ENCODE assay signal across 2 cellular contexts in the genomic region with DNA sequence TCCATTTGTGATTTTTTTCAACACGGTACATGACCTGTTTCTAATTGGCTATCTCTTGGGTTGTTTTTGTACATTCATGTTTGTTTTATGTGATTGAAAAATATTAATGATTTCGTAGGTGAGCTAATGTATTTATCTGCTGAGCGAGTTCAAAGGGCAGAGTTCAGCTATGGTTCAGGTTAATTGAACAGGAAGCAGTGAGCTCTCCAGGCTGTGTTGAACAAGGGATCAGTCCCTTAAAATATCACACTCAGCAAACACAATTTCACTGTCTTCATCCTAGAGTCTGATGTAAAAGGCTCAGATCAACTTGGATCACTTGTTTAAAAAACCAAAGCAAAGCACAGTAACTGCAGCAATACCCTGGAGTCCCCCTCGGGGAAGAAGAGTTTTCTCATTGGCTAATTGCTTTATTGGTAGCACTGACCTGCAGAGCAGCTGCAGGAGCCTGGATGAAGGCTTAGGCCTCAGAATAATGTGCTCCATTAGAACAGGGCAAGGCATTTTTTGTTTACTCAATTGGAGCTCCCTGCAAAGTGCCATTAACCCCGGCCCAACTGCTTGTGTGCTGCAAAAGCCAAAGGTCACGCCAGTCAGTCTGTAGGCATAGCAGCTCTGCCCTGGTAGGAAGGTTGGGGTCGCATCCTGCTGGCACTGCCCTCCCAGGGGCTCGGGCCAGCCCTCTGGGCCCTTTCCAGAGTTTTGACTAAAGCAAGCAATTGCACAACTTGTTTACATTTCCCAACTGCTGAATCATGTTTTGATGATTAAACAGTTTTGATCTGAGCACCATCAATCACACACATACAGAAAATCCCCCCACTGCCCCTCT.
TF ChIP-seq lines count a peak whose summit lies in the region.

No MANE protein-coding gene starts in this region.

TF ChIP-seq in HEK293, 187 proteins besides CTCF, POLR2A, EP300 and RAD21 (continued from another document):
- TF ChIP-seq, protein P1, sequence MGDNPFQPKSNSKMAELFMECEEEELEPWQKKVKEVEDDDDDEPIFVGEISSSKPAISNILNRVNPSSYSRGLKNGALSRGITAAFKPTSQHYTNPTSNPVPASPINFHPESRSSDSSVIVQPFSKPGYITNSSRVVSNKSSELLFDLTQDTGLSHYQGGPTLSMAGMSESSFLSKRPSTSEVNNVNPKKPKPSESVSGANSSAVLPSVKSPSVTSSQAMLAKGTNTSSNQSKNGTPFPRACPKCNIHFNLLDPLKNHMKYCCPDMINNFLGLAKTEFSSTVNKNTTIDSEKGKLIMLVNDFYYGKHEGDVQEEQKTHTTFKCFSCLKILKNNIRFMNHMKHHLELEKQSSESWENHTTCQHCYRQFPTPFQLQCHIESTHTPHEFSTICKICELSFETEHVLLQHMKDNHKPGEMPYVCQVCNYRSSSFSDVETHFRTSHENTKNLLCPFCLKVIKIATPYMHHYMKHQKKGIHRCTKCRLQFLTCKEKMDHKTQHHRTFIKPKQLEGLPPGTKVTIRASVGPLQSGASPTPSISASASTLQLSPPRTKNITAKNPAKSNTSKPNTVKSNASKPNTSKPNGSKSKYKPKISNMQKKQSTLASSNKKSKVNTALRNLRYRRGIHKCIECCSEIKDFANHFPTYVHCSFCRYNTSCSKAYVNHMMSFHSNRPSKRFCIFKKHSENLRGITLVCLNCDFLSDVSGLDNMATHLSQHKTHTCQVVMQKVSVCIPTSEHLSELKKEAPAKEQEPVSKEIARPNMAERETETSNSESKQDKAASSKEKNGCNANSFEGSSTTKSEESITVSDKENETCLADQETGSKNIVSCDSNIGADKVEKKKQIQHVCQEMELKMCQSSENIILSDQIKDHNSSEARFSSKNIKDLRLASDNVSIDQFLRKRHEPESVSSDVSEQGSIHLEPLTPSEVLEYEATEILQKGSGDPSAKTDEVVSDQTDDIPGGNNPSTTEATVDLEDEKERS (tag by site-specific recombination; IDR thresholded peaks at IDR 0.05): no peak

TF ChIP-seq in HepG2, 621 proteins besides CTCF, POLR2A, EP300 and RAD21 (continued from another document and continues in another):
- TF ChIP-seq, protein P2, sequence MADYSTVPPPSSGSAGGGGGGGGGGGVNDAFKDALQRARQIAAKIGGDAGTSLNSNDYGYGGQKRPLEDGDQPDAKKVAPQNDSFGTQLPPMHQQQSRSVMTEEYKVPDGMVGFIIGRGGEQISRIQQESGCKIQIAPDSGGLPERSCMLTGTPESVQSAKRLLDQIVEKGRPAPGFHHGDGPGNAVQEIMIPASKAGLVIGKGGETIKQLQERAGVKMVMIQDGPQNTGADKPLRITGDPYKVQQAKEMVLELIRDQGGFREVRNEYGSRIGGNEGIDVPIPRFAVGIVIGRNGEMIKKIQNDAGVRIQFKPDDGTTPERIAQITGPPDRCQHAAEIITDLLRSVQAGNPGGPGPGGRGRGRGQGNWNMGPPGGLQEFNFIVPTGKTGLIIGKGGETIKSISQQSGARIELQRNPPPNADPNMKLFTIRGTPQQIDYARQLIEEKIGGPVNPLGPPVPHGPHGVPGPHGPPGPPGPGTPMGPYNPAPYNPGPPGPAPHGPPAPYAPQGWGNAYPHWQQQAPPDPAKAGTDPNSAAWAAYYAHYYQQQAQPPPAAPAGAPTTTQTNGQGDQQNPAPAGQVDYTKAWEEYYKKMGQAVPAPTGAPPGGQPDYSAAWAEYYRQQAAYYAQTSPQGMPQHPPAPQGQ (CRISPR knock-in tag; IDR thresholded peaks at IDR 0.05; ENCODE audit: borderline replicate concordance): no peak
- TF ChIP-seq ZNF292 (CRISPR knock-in tag; IDR thresholded peaks at IDR 0.05; ENCODE audit: borderline replicate concordance, low read depth) (0 out of 2 replicates have a peak, but pooled peaks have one; percentile 44), GATAD1 (CRISPR knock-in tag; IDR thresholded peaks at IDR 0.05) (peak; percentile 13; the same call in 1 of the 2 replicates), ZNF816 (CRISPR knock-in tag; IDR thresholded peaks at IDR 0.05; ENCODE audit: borderline replicate concordance) (peak; percentile 25; the same call in 1 of the 2 replicates), CEBPB (IDR thresholded peaks at IDR 0.05; ENCODE audit: borderline replicate concordance, low read depth, low read length) (peak; percentile 94), NCOA2 (CRISPR knock-in tag; IDR thresholded peaks at IDR 0.05) (peak; percentile 64), NFE2L2 (IDR thresholded peaks at IDR 0.05; ENCODE audit: low read length) (peak; percentile 88), HOXA5 (CRISPR knock-in tag; IDR thresholded peaks at IDR 0.05) (0 out of 2 replicates have a peak, but pooled peaks have one; percentile 22), NR2C2 (CRISPR knock-in tag; IDR thresholded peaks at IDR 0.05; ENCODE audit: borderline replicate concordance) (peak; percentile 84), PITX1 (CRISPR knock-in tag; IDR thresholded peaks at IDR 0.05) (peak; percentile 68), SALL1 (CRISPR knock-in tag; IDR thresholded peaks at IDR 0.05) (peak; percentile 49), HNRNPL (IDR thresholded peaks at IDR 0.05; ENCODE audit: low read depth, low read length) (peak; percentile 76; the same call in 1 of the 2 replicates), RARG (CRISPR knock-in tag; IDR thresholded peaks at IDR 0.05; ENCODE audit: low read depth) (no peak), ZFY (CRISPR knock-in tag; IDR thresholded peaks at IDR 0.05) (peak; percentile 30; the same call in 1 of the 2 replicates), POGZ (CRISPR knock-in tag; IDR thresholded peaks at IDR 0.05) (peak; percentile 33; the same call in 1 of the 2 replicates), ZBTB7A (CRISPR knock-in tag; IDR thresholded peaks at IDR 0.05) (peak; percentile 65; the same call in 1 of the 2 replicates), ZFP36L2 (CRISPR knock-in tag; IDR thresholded peaks at IDR 0.05) (no peak), ATF7-NPFF (CRISPR knock-in tag; IDR thresholded peaks at IDR 0.05; ENCODE audit: low read depth) (0 out of 2 replicates have a peak, but pooled peaks have one; percentile 30), GABPA (IDR thresholded peaks at IDR 0.05; ENCODE audit: low read depth, low read length) (no peak), GABPA (CRISPR knock-in tag; IDR thresholded peaks at IDR 0.05; ENCODE audit: low read depth) (no peak), PHF21A (CRISPR knock-in tag; IDR thresholded peaks at IDR 0.05) (peak; percentile 62), LCORL (IDR thresholded peaks at IDR 0.05) (no peak), LCORL (CRISPR knock-in tag; IDR thresholded peaks at IDR 0.05) (peak; percentile 34; the same call in 1 of the 2 replicates), RBAK (CRISPR knock-in tag; IDR thresholded peaks at IDR 0.05) (no peak), ISL2 (CRISPR knock-in tag; IDR thresholded peaks at IDR 0.05) (peak; percentile 62)
- TF ChIP-seq, protein P3, sequence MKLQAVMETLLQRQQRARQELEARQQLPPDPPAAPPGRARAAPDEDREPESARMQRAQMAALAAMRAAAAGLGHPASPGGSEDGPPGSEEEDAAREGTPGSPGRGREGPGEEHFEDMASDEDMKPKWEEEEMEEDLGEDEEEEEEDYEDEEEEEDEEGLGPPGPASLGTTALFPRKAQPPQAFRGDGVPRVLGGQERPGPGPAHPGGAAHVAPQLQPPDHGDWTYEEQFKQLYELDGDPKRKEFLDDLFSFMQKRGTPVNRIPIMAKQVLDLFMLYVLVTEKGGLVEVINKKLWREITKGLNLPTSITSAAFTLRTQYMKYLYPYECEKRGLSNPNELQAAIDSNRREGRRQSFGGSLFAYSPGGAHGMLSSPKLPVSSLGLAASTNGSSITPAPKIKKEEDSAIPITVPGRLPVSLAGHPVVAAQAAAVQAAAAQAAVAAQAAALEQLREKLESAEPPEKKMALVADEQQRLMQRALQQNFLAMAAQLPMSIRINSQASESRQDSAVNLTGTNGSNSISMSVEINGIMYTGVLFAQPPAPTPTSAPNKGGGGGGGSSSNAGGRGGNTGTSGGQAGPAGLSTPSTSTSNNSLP (IDR thresholded peaks at IDR 0.05; ENCODE audit: low read depth, low read length): peak; percentile 63
- TF ChIP-seq, protein P4, sequence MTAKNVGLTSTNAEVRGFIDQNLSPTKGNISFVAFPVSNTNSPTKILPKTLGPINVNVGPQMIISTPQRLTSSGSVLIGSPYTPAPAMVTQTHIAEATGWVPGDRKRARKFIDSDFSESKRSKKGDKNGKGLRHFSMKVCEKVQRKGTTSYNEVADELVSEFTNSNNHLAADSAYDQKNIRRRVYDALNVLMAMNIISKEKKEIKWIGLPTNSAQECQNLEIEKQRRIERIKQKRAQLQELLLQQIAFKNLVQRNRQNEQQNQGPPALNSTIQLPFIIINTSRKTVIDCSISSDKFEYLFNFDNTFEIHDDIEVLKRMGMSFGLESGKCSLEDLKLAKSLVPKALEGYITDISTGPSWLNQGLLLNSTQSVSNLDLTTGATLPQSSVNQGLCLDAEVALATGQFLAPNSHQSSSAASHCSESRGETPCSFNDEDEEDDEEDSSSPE (CRISPR knock-in tag; IDR thresholded peaks at IDR 0.05): 0 out of 2 replicates have a peak, but pooled peaks have one; percentile 33
- TF ChIP-seq, protein P1 (CRISPR knock-in tag; IDR thresholded peaks at IDR 0.05): 0 out of 2 replicates have a peak, but pooled peaks have one; percentile 38
- TF ChIP-seq, protein P5, sequence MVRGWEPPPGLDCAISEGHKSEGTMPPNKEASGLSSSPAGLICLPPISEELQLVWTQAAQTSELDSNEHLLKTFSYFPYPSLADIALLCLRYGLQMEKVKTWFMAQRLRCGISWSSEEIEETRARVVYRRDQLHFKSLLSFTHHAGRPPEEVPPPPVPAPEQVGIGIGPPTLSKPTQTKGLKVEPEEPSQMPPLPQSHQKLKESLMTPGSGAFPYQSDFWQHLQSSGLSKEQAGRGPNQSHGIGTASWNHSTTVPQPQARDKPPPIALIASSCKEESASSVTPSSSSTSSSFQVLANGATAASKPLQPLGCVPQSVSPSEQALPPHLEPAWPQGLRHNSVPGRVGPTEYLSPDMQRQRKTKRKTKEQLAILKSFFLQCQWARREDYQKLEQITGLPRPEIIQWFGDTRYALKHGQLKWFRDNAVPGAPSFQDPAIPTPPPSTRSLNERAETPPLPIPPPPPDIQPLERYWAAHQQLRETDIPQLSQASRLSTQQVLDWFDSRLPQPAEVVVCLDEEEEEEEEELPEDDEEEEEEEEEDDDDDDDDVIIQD (CRISPR knock-in tag; IDR thresholded peaks at IDR 0.05; ENCODE audit: low read depth): no peak
- TF ChIP-seq, protein P6, sequence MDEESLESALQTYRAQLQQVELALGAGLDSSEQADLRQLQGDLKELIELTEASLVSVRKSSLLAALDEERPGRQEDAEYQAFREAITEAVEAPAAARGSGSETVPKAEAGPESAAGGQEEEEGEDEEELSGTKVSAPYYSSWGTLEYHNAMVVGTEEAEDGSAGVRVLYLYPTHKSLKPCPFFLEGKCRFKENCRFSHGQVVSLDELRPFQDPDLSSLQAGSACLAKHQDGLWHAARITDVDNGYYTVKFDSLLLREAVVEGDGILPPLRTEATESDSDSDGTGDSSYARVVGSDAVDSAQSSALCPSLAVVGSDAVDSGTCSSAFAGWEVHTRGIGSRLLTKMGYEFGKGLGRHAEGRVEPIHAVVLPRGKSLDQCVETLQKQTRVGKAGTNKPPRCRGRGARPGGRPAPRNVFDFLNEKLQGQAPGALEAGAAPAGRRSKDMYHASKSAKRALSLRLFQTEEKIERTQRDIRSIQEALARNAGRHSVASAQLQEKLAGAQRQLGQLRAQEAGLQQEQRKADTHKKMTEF (CRISPR knock-in tag; IDR thresholded peaks at IDR 0.05): peak; percentile 18
- TF ChIP-seq, protein P7, sequence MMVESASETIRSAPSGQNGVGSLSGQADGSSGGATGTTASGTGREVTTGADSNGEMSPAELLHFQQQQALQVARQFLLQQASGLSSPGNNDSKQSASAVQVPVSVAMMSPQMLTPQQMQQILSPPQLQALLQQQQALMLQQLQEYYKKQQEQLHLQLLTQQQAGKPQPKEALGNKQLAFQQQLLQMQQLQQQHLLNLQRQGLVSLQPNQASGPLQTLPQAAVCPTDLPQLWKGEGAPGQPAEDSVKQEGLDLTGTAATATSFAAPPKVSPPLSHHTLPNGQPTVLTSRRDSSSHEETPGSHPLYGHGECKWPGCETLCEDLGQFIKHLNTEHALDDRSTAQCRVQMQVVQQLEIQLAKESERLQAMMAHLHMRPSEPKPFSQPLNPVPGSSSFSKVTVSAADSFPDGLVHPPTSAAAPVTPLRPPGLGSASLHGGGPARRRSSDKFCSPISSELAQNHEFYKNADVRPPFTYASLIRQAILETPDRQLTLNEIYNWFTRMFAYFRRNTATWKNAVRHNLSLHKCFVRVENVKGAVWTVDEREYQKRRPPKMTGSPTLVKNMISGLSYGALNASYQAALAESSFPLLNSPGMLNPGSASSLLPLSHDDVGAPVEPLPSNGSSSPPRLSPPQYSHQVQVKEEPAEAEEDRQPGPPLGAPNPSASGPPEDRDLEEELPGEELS (CRISPR knock-in tag; IDR thresholded peaks at IDR 0.05): peak; percentile 50
